ENCODE assay signal across 21 cellular contexts in genomic region chr7:112067205-112067604, GRCh38.
DNase-seq lines count a peak whose midpoint lies in the region; ATAC-seq, FAIRE-seq and TF ChIP-seq lines count a peak whose summit lies in the region.
"Had no signal": no experiment of that assay in that cellular context is flagged by ENCODE, and none has a peak within 500 bp of the region (broad histone marks: within the 10 kb centered on the region; RNA-seq: fewer than 3 reads in every experiment).

No MANE protein-coding gene starts in this region.

- 18% methylated on average over 2 of the region's 2 CpGs for WGBS in A549 (ENCODE audit: missing lambda C conversion rate)

- intact Hi-C loops in gastrocnemius medialis (cut with DNase I; ENCODE audit: low total_unique reads) = no loop called here

- in situ Hi-C loops in gastrocnemius medialis (cut with MboI; ENCODE audit: low sequenced_read_pairs in 4 of 4) = no loop called here

- DNase-seq in A549 (ENCODE audit: low read depth in 1 of 2, low spot score in 1 of 2) = no peak
- peak; percentile 17 for DNase-seq in NCI-H226
- no peak for DNase-seq in epithelial cell of prostate (ENCODE audit: low read depth, low spot score)
- DNase-seq in mesothelial cell of epicardium (ENCODE audit: low spot score in 2 of 2, unreplicated experiment in 2 of 2) = no peak
- no peak for DNase-seq in LoVo (ENCODE audit: low spot score)
- no peak for DNase-seq in cerebellar cortex (ENCODE audit: low spot score)
- DNase-seq in gastrocnemius medialis = no peak
- no peak for DNase-seq in CD1c-positive myeloid dendritic cell (ENCODE audit: extremely low spot score)
- DNase-seq: Caco-2, DMS79, H9, IMR-90, NCI-H1048, NCI-H2107, NCI-H446, NCI-H774, SIG-M5 had no signal

- TF ChIP-seq RAD21 in A549 (conservative IDR thresholded peaks at IDR 0.05 in 1 of 2, IDR thresholded peaks at IDR 0.05 in 1 of 2) = no peak

- peaks cover 33% of the 10 kb centered on the region for H3K4me1 Mint-ChIP-seq in mesothelial cell of epicardium

- H3K9me3 Mint-ChIP-seq in mesothelial cell of epicardium = no peaks in the 10 kb centered on the region
- H3K9me3 Mint-ChIP-seq: H9 had no signal

- peak overlapping the region; percentile 60 to 72 for H3K27ac ChIP-seq in A549
- peak overlapping the region; percentile 25 for H3K27ac ChIP-seq in epithelial cell of prostate
- no peak overlapping the region for H3K27ac ChIP-seq in gastrocnemius medialis
- H3K27ac ChIP-seq: C4-2B had no signal

- no peak for TF ChIP-seq CTCF in A549 (IDR thresholded peaks at IDR 0.05)
- no peak for TF ChIP-seq CTCF in mesothelial cell of epicardium (IDR thresholded peaks at IDR 0.05; ENCODE audit: unreplicated experiment)
- no peak for TF ChIP-seq CTCF in gastrocnemius medialis (IDR thresholded peaks at IDR 0.05 in 4 of 5, conservative IDR thresholded peaks at IDR 0.05 in 1 of 5)

- peak in 1 of 2 experiments; percentile 38; a peak in 3 of 6 replicates for ATAC-seq in A549
- ATAC-seq in gastrocnemius medialis = no peak

- TF ChIP-seq POLR2A in A549 (IDR thresholded peaks at IDR 0.05; ENCODE audit: low read length) = no peak
- no peak for TF ChIP-seq POLR2A in gastrocnemius medialis (IDR thresholded peaks at IDR 0.05)

- H3K36me3 Mint-ChIP-seq in mesothelial cell of epicardium = no peaks in the 10 kb centered on the region

- no peak overlapping the region for H3K4me3 Mint-ChIP-seq in mesothelial cell of epicardium
- H3K4me3 Mint-ChIP-seq: H9 had no signal

- no peaks in the 10 kb centered on the region for H3K9me3 ChIP-seq in A549
- no peaks in the 10 kb centered on the region for H3K9me3 ChIP-seq in gastrocnemius medialis
- H3K9me3 ChIP-seq: Caco-2 had no signal

- FAIRE-seq in A549 (lab: Jason Lieb, UNC) = no peak
- FAIRE-seq: A204.1, G401.6, GM12891 had no signal

- no peaks in the 10 kb centered on the region for H3K27me3 ChIP-seq in gastrocnemius medialis

- H3K27me3 Mint-ChIP-seq in mesothelial cell of epicardium (ENCODE audit: low read depth) = no peaks in the 10 kb centered on the region

- H3K4me1 ChIP-seq in A549 (peaks cover 75% of the 10 kb centered on the region), gastrocnemius medialis (peaks cover 17% of the 10 kb centered on the region in 2 donors)
- H3K4me1 ChIP-seq: Caco-2 had no signal

- no peaks in the 10 kb centered on the region for H3K36me3 ChIP-seq in gastrocnemius medialis

- CTCF ChIA-PET in A549 (lab: Yijun Ruan, JAX) = no interaction called here

- POLR2A ChIA-PET in A549 (lab: Yijun Ruan, JAX) = no interaction called here

- no peak overlapping the region for H3K4me3 ChIP-seq in A549
- H3K4me3 ChIP-seq in gastrocnemius medialis = no peak overlapping the region

- TF ChIP-seq EP300 in A549 (IDR thresholded peaks at IDR 0.05) = no peak

- peak overlapping the region; percentile 77 for H3K4me2 ChIP-seq in A549

- H3K27ac Mint-ChIP-seq in mesothelial cell of epicardium = peak overlapping the region; percentile 27

TF ChIP-seq in A549, 52 proteins besides CTCF, POLR2A, EP300 and RAD21:
- TF ChIP-seq, protein P1, sequence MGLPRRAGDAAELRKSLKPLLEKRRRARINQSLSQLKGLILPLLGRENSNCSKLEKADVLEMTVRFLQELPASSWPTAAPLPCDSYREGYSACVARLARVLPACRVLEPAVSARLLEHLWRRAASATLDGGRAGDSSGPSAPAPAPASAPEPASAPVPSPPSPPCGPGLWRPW (IDR thresholded peaks at IDR 0.05) = no peak
- TF ChIP-seq ZSCAN20 (CRISPR knock-in tag; IDR thresholded peaks at IDR 0.05) = no peak

Comparison
In these comparisons a context has a peak if more than half of its experiments do, and no peak if none do; other contexts are left out.
1. H3K27ac ChIP-seq: peak in A549 (2 of 2) and epithelial cell of prostate (single experiment); none in gastrocnemius medialis (0 of 4).